In genomic region chr16:87404764-87405625, GRCh38 we compare ENCODE assay signal across 1 cellular context.
A peak's percentile ranks its signal among the peaks of the same experiment; 100 is the strongest.
TF ChIP-seq lines count a peak whose summit lies in the region.

No MANE protein-coding gene starts in this region.

TF ChIP-seq in HepG2, 621 proteins besides CTCF, POLR2A, EP300 and RAD21:
- TF ChIP-seq ZFYVE20 (CRISPR knock-in tag; IDR thresholded peaks at IDR 0.05; ENCODE audit: borderline replicate concordance, low read depth): no peak
- peak; percentile 94 for TF ChIP-seq PAF1 (CRISPR knock-in tag; IDR thresholded peaks at IDR 0.05)
- TF ChIP-seq AGO2 (optimal IDR thresholded peaks at IDR 0.05; ENCODE audit: low read depth, low read length): peak; percentile 80
- TF ChIP-seq BHLHE40 (IDR thresholded peaks at IDR 0.05; ENCODE audit: low read length): no peak
- TF ChIP-seq ZNF660 (CRISPR knock-in tag; IDR thresholded peaks at IDR 0.05; ENCODE audit: borderline replicate concordance, low read depth): no peak
- peak; percentile 97 for TF ChIP-seq POLR2AphosphoS2 (IDR thresholded peaks at IDR 0.05; ENCODE audit: low read depth, low read length)
- no peak for TF ChIP-seq SP1 (IDR thresholded peaks at IDR 0.05)
- TF ChIP-seq SP1 (CRISPR knock-in tag; IDR thresholded peaks at IDR 0.05): no peak
- TF ChIP-seq USF2 (IDR thresholded peaks at IDR 0.05; ENCODE audit: low read depth, low read length): no peak
- TF ChIP-seq USF2 (CRISPR knock-in tag; IDR thresholded peaks at IDR 0.05; ENCODE audit: borderline replicate concordance): no peak
- TF ChIP-seq ZNF704 (CRISPR knock-in tag; IDR thresholded peaks at IDR 0.05; ENCODE audit: borderline replicate concordance): 0 out of 2 replicates have a peak, but pooled peaks have one; percentile 22
- TF ChIP-seq TGIF2 (CRISPR knock-in tag; IDR thresholded peaks at IDR 0.05): 0 out of 2 replicates have a peak, but pooled peaks have one; percentile 20
- peak; percentile 95 for TF ChIP-seq RBM22 (optimal IDR thresholded peaks at IDR 0.05; ENCODE audit: low read length)
- peak; percentile 45 for TF ChIP-seq KDM2A (CRISPR knock-in tag; IDR thresholded peaks at IDR 0.05; ENCODE audit: borderline replicate concordance, low read depth)
- 0 out of 2 replicates have a peak, but pooled peaks have one; percentile 7 for TF ChIP-seq MED1 (CRISPR knock-in tag; IDR thresholded peaks at IDR 0.05)
- no peak for TF ChIP-seq SMARCC2 (IDR thresholded peaks at IDR 0.05)
- no peak for TF ChIP-seq ATF1 (CRISPR knock-in tag; IDR thresholded peaks at IDR 0.05)
- no peak for TF ChIP-seq HMGA1 (CRISPR knock-in tag; conservative IDR thresholded peaks at IDR 0.05)
- peak; percentile 88 for TF ChIP-seq SAFB2 (CRISPR knock-in tag; IDR thresholded peaks at IDR 0.05; ENCODE audit: borderline replicate concordance, low read depth)
- 0 out of 2 replicates have a peak, but pooled peaks have one; percentile 31 for TF ChIP-seq EEA1 (CRISPR knock-in tag; IDR thresholded peaks at IDR 0.05; ENCODE audit: borderline replicate concordance)
- TF ChIP-seq POLR2AphosphoS5 (IDR thresholded peaks at IDR 0.05; ENCODE audit: low read depth, low read length): peak; percentile 54
- no peak for TF ChIP-seq GZF1 (CRISPR knock-in tag; IDR thresholded peaks at IDR 0.05)
- peak; percentile 75; the same call in 1 of the 2 replicates for TF ChIP-seq POLR2G (IDR thresholded peaks at IDR 0.05; ENCODE audit: low read depth, low read length)
- 0 out of 2 replicates have a peak, but pooled peaks have one; percentile 55 for TF ChIP-seq SSRP1 (CRISPR knock-in tag; IDR thresholded peaks at IDR 0.05)
- peak; percentile 5; the same call in 1 of the 2 replicates for TF ChIP-seq ZNF687 (CRISPR knock-in tag; IDR thresholded peaks at IDR 0.05)
